ENCODE assay signal across 25 cellular contexts in genomic region chr1:110403805-110404204, GRCh38. TPM values are rescaled to one million over a fixed set of nuclear protein-coding genes. Genes with fewer than 3 reads are reported as not detected.
DNase-seq lines count a peak whose midpoint lies in the region; ATAC-seq and TF ChIP-seq lines count a peak whose summit lies in the region.
"Had no signal": no experiment of that assay in that cellular context is flagged by ENCODE, and none has a peak within 500 bp of the region (broad histone marks: within the 10 kb centered on the region; RNA-seq: fewer than 3 reads in every experiment).

No MANE protein-coding gene starts in this region.

- H3K36me3 Mint-ChIP-seq in T-helper 1 cell treated with Interleukin-12 subunit alpha and Interleukin-12 subunit beta and Interleukin-4 antibody, amounts not matched to agents 30 μg/mL and 1 μg/mL, for 36 hours (ENCODE audit: low read depth), result peaks cover 20% of the 10 kb centered on the region
- H3K36me3 Mint-ChIP-seq in IgD-negative memory B cell (peaks cover 14% of the 10 kb centered on the region), endothelial cell (ENCODE audit: low read depth, unreplicated experiment) (peaks cover 9% of the 10 kb centered on the region), progenitor cell of endocrine pancreas (ENCODE audit: insufficient read depth) (peaks cover 4% of the 10 kb centered on the region)
- peaks cover 10 to 13% of the 10 kb centered on the region in 2 donors for H3K36me3 Mint-ChIP-seq in stimulated activated naive B cell treated with anti-CD40 and anti-IgM and Interleukin-4, amounts not matched to agents 10 μg/mL and 1 μg/mL and 100 μg/mL, for 72 hours

- DNase-seq in T-helper 1 cell (no peak), endothelial cell (ENCODE audit: low spot score) (no peak), UCSD-AML1 (lab: John Stamatoyannopoulos, UW; ENCODE audit: unreplicated experiment) (no peak), progenitor cell of endocrine pancreas (ENCODE audit: low spot score, unreplicated experiment) (no peak), tibial nerve (ENCODE audit: low spot score in 2 of 2) (no peak)
- DNase-seq in stimulated activated naive B cell treated with anti-CD40 and anti-IgM and Interleukin-4, amounts not matched to agents 10 μg/mL and 1 μg/mL and 100 μg/mL, for 72 hours, result no peak
- DNase-seq: BE2C; Calu3; CD4-positive, alpha-beta memory T cell; COR-L47; DMS53; DMS79 treated with DMSO at 0.1 percent for 48 hours; GF-D8; H9 had no signal

- no peak overlapping the region for H3K4me3 ChIP-seq in tibial nerve
- H3K4me3 ChIP-seq: BLaER1 treated with 17β-estradiol and CSF1 and Interleukin-3, amounts not matched to agents 10 nM and 100 nM; GM23338 had no signal

- H3K9me3 ChIP-seq in tibial nerve, result no peaks in the 10 kb centered on the region
- H3K9me3 ChIP-seq: BE2C; BLaER1 treated with 17β-estradiol and CSF1 and Interleukin-3, amounts not matched to agents 10 nM and 100 nM had no signal

- peaks cover 0 to 30% (median 10%) of the 10 kb centered on the region in 4 donors for H3K4me1 ChIP-seq in tibial nerve
- H3K4me1 ChIP-seq: BE2C had no signal

- no peak for ATAC-seq in stimulated activated naive B cell treated with anti-CD40 and anti-IgM and Interleukin-4, amounts not matched to agents 10 μg/mL and 1 μg/mL and 100 μg/mL, for 72 hours (replicated peaks)
- ATAC-seq: GM23338, HCT116 had no signal

- TF ChIP-seq EP300 in tibial nerve (IDR thresholded peaks at IDR 0.05), result no peak

- no peak for TF ChIP-seq POLR2A in tibial nerve (IDR thresholded peaks at IDR 0.05)

- no peaks in the 10 kb centered on the region for H3K27me3 Mint-ChIP-seq in T-helper 1 cell treated with Interleukin-12 subunit alpha and Interleukin-12 subunit beta and Interleukin-4 antibody, amounts not matched to agents 30 μg/mL and 1 μg/mL, for 36 hours (ENCODE audit: low read depth)
- H3K27me3 Mint-ChIP-seq in IgD-negative memory B cell (no peaks in the 10 kb centered on the region), endothelial cell (ENCODE audit: unreplicated experiment) (no peaks in the 10 kb centered on the region), progenitor cell of endocrine pancreas (no peaks in the 10 kb centered on the region)
- no peaks in the 10 kb centered on the region for H3K27me3 Mint-ChIP-seq in stimulated activated naive B cell treated with anti-CD40 and anti-IgM and Interleukin-4, amounts not matched to agents 10 μg/mL and 1 μg/mL and 100 μg/mL, for 72 hours
- H3K27me3 Mint-ChIP-seq: CD4-positive, alpha-beta memory T cell had no signal

- peaks cover 11% of the 10 kb centered on the region for H3K4me1 Mint-ChIP-seq in T-helper 1 cell treated with Interleukin-12 subunit alpha and Interleukin-12 subunit beta and Interleukin-4 antibody, amounts not matched to agents 30 μg/mL and 1 μg/mL, for 36 hours (ENCODE audit: low read depth)
- H3K4me1 Mint-ChIP-seq in IgD-negative memory B cell, result peaks cover 12 to 16% (median 15%) of the 10 kb centered on the region in 3 donors
- peaks cover 12% of the 10 kb centered on the region for H3K4me1 Mint-ChIP-seq in endothelial cell (ENCODE audit: unreplicated experiment)
- peaks cover 12 to 15% of the 10 kb centered on the region in 2 donors for H3K4me1 Mint-ChIP-seq in stimulated activated naive B cell treated with anti-CD40 and anti-IgM and Interleukin-4, amounts not matched to agents 10 μg/mL and 1 μg/mL and 100 μg/mL, for 72 hours
- peaks cover 15% of the 10 kb centered on the region for H3K4me1 Mint-ChIP-seq in progenitor cell of endocrine pancreas (ENCODE audit: low read depth)

- peak overlapping the region; percentile 31 for H3K27ac Mint-ChIP-seq in T-helper 1 cell treated with Interleukin-12 subunit alpha and Interleukin-12 subunit beta and Interleukin-4 antibody, amounts not matched to agents 30 μg/mL and 1 μg/mL, for 36 hours
- H3K27ac Mint-ChIP-seq in IgD-negative memory B cell (peak overlapping the region in 2 of 3 donors; percentile 17 to 43), endothelial cell (ENCODE audit: unreplicated experiment) (peak overlapping the region; percentile 36), progenitor cell of endocrine pancreas (no peak overlapping the region)
- peak overlapping the region; percentile 5 for H3K27ac Mint-ChIP-seq in stimulated activated naive B cell treated with anti-CD40 and anti-IgM and Interleukin-4, amounts not matched to agents 10 μg/mL and 1 μg/mL and 100 μg/mL, for 72 hours
- H3K27ac Mint-ChIP-seq: CD14-positive monocyte, GM23338, H9 had no signal

- 93 to 95% methylated on average over 5 of the region's 5 CpGs for WGBS in tibial nerve, 2 donors

- H3K9me3 Mint-ChIP-seq in T-helper 1 cell treated with Interleukin-12 subunit alpha and Interleukin-12 subunit beta and Interleukin-4 antibody, amounts not matched to agents 30 μg/mL and 1 μg/mL, for 36 hours, result no peaks in the 10 kb centered on the region
- H3K9me3 Mint-ChIP-seq in IgD-negative memory B cell (no peaks in the 10 kb centered on the region), endothelial cell (ENCODE audit: unreplicated experiment) (no peaks in the 10 kb centered on the region), progenitor cell of endocrine pancreas (ENCODE audit: low read depth) (no peaks in the 10 kb centered on the region)
- no peaks in the 10 kb centered on the region for H3K9me3 Mint-ChIP-seq in stimulated activated naive B cell treated with anti-CD40 and anti-IgM and Interleukin-4, amounts not matched to agents 10 μg/mL and 1 μg/mL and 100 μg/mL, for 72 hours
- H3K9me3 Mint-ChIP-seq: CD14-positive monocyte, GM23338, H9 had no signal

- TF ChIP-seq CTCF in endothelial cell (IDR thresholded peaks at IDR 0.05; ENCODE audit: unreplicated experiment) (no peak), progenitor cell of endocrine pancreas (IDR thresholded peaks at IDR 0.05; ENCODE audit: unreplicated experiment) (no peak), tibial nerve (IDR thresholded peaks at IDR 0.05) (no peak)

- H3K27me3 ChIP-seq in tibial nerve, result no peaks in the 10 kb centered on the region
- H3K27me3 ChIP-seq: BE2C; BLaER1 treated with 17β-estradiol and CSF1 and Interleukin-3, amounts not matched to agents 10 nM and 100 nM had no signal

- peaks cover 0 to 67% (median 16%) of the 10 kb centered on the region in 3 donors for H3K36me3 ChIP-seq in tibial nerve

- no peak overlapping the region for H3K27ac ChIP-seq in tibial nerve
- H3K27ac ChIP-seq: 22Rv1; BLaER1 treated with 17β-estradiol and CSF1 and Interleukin-3, amounts not matched to agents 10 nM and 100 nM had no signal

- no peak overlapping the region for H3K4me3 Mint-ChIP-seq in T-helper 1 cell treated with Interleukin-12 subunit alpha and Interleukin-12 subunit beta and Interleukin-4 antibody, amounts not matched to agents 30 μg/mL and 1 μg/mL, for 36 hours
- H3K4me3 Mint-ChIP-seq in IgD-negative memory B cell, result no peak overlapping the region
- no peak overlapping the region for H3K4me3 Mint-ChIP-seq in endothelial cell (ENCODE audit: unreplicated experiment)
- no peak overlapping the region for H3K4me3 Mint-ChIP-seq in stimulated activated naive B cell treated with anti-CD40 and anti-IgM and Interleukin-4, amounts not matched to agents 10 μg/mL and 1 μg/mL and 100 μg/mL, for 72 hours
- no peak overlapping the region for H3K4me3 Mint-ChIP-seq in progenitor cell of endocrine pancreas (ENCODE audit: low read depth)
- H3K4me3 Mint-ChIP-seq: CD14-positive monocyte; CD4-positive, alpha-beta memory T cell; GM23338; H9 had no signal

RNA-seq across cellular contexts. Expression of gene LAMTOR5, which starts 3.7 kb away (rescaled TPM):
- polyA plus RNA-seq in IgD-negative memory B cell, result 366 TPM
- total RNA-seq in endothelial cell (ENCODE audit: unreplicated experiment) (135 TPM), progenitor cell of endocrine pancreas (99.8 and 101 TPM in 2 replicates), tibial nerve (10 to 100 TPM; 62.6 to 74.7 (median 67.7) TPM)

RNA-seq across cellular contexts. Expression of gene SLC16A4, which starts 13.0 kb away (rescaled TPM):
- 3.6 TPM for polyA plus RNA-seq in IgD-negative memory B cell
- total RNA-seq in endothelial cell (ENCODE audit: unreplicated experiment) (7.2 TPM), progenitor cell of endocrine pancreas (0.46 and 1.0 TPM in 2 replicates), tibial nerve (10 to 100 TPM in 3 of 4 donors, 1 to 10 TPM in 1; 8.0 to 16.6 (median 15.1) TPM)

RNA-seq across cellular contexts. Expression of gene PROK1, which starts 47.1 kb away (rescaled TPM):
- not detected for polyA plus RNA-seq in IgD-negative memory B cell
- not detected for total RNA-seq in endothelial cell (ENCODE audit: unreplicated experiment)
- total RNA-seq in progenitor cell of endocrine pancreas, result not detected in 2 replicates
- total RNA-seq in tibial nerve, result 1 to 10 TPM in 3 of 4 donors, not detected in 1; 1.2 to 6.9 (median 4.6) TPM
- total RNA-seq: Calu3; CD4-positive, alpha-beta memory T cell; Daoy; G401; GM23338; H4; H9 had no signal
- polyA plus RNA-seq: AG04450; CD14-positive monocyte; CD4-positive, alpha-beta memory T cell; GM23338 had no signal
